In the genomic region with DNA sequence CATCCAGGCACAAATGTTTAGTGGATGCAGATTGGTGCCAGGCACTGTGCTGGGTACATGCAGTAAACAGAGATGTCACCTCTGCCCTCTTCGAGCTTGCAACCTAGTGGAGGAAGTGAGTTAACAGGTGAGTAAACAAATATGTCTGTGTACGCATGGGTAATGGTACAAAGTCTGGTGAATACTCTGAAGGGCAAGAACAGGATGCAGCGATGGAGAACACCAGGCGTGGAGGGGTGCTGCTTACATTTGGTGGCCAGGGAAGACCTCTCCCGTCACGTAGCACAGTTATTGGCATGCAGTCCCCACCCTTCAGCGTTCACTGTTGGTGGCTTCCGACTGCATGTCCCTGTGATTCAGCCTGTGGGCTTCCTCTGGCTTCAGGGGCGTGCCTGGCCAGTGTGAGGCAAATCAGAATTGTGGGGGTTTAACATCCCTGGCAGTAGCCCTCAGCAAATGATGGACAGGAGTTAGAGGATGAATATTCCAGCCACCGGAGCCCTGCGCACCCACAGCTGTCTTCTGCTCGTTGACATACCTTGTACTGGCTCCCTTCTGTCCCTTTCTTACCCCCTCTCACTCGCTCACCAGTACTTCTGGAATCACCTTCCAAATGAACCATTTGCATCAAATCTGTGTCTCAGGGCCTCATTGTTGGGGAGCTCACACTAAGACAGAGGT, we compare ENCODE assay signal across 19 cellular contexts. TPM values are rescaled to one million over a fixed set of nuclear protein-coding genes. Genes with fewer than 3 reads are reported as not detected.
DNase-seq lines count a peak whose midpoint lies in the region; TF ChIP-seq lines count a peak whose summit lies in the region.
"Had no signal": no experiment of that assay in that cellular context is flagged by ENCODE, and none has a peak within 500 bp of the region (broad histone marks: within the 10 kb centered on the region; RNA-seq: fewer than 3 reads in every experiment).

No MANE protein-coding gene starts in this region.

- H3K36me3 ChIP-seq in hepatocyte (replicated peaks; ENCODE audit: insufficient read depth, low read depth) = no peaks in the 10 kb centered on the region
- H3K36me3 ChIP-seq in spleen = no peaks in the 10 kb centered on the region
- H3K36me3 ChIP-seq: left ventricle myocardium inferior, tibial artery had no signal

- no peaks in the 10 kb centered on the region for H4K20me1 ChIP-seq in hepatocyte (ENCODE audit: insufficient read depth, poor library complexity, severe bottlenecking)

- peak; percentile 1 for DNase-seq in DMS153 (lab: John Stamatoyannopoulos, UW)
- DNase-seq in DMS153 treated with DMSO at 0.1 percent for 48 hours (lab: John Stamatoyannopoulos, UW; ENCODE audit: unreplicated experiment) = no peak
- DNase-seq in NCI-H774 (lab: John Stamatoyannopoulos, UW) = peak; percentile 53
- peak; percentile 44 for DNase-seq in hepatocyte (ENCODE audit: low spot score)
- peak; percentile 41 for DNase-seq in spleen
- no peak for DNase-seq in activated T-helper 1 cell treated with anti-CD3 and anti-CD28 coated beads, Interleukin-12 subunit alpha, Interleukin-12 subunit beta, Interleukin-2, Interleukin-4 antibody, amounts not matched to agents 30 ng/mL and 10 ng/mL and 1 ng/mL, durations not matched to agents 14 hours and 24 hours and 36 hours (ENCODE audit: low spot score)
- DNase-seq in HFFc6 = no peak
- no peak for DNase-seq in activated effector memory CD4-positive, alpha-beta T cell treated with Interleukin-2 at 50 U/mL for 16 hours
- DNase-seq: activated CD4-positive, alpha-beta T cell treated with anti-CD3 and anti-CD28 coated beads, Interleukin-2, amount 50 U/mL, for 4 hours; activated T-cell treated with anti-CD3 and anti-CD28 coated beads, Interleukin-2, amount 50 U/mL, for 48 hours; central memory CD4-positive, alpha-beta T cell; EL; left ventricle myocardium inferior; NCI-H446 treated with DMSO at 0.1 percent for 48 hours had no signal

- H3K79me2 ChIP-seq in hepatocyte = no peaks in the 10 kb centered on the region
- H3K79me2 ChIP-seq: parathyroid adenoma had no signal

- no peaks in the 10 kb centered on the region for H3K9me2 ChIP-seq in hepatocyte (replicated peaks; ENCODE audit: insufficient read depth)

- H3K4me1 ChIP-seq in hepatocyte (ENCODE audit: insufficient read depth) (peaks cover 5% of the 10 kb centered on the region), spleen (no peaks in the 10 kb centered on the region)
- H3K4me1 ChIP-seq: left ventricle myocardium inferior, tibial artery had no signal

- H3K27ac ChIP-seq in hepatocyte = no peak overlapping the region
- H3K27ac ChIP-seq in spleen = no peak overlapping the region
- H3K27ac ChIP-seq: 22Rv1, KMS-11, left ventricle myocardium inferior, parathyroid adenoma, skin epidermis, tibial artery had no signal

- H3K9me3 ChIP-seq in hepatocyte (ENCODE audit: low read depth) (no peaks in the 10 kb centered on the region), spleen (no peaks in the 10 kb centered on the region)
- H3K9me3 ChIP-seq: left ventricle myocardium inferior, tibial artery had no signal

- H3K9me3 Mint-ChIP-seq in activated T-helper 1 cell treated with anti-CD3 and anti-CD28 coated beads, Interleukin-12 subunit alpha, Interleukin-12 subunit beta, Interleukin-2, Interleukin-4 antibody, amounts not matched to agents 30 ng/mL and 10 ng/mL and 1 ng/mL, durations not matched to agents 14 hours and 24 hours and 36 hours = no peaks in the 10 kb centered on the region
- no peaks in the 10 kb centered on the region for H3K9me3 Mint-ChIP-seq in HFFc6

- no peak overlapping the region for H3K4me3 Mint-ChIP-seq in activated T-helper 1 cell treated with anti-CD3 and anti-CD28 coated beads, Interleukin-12 subunit alpha, Interleukin-12 subunit beta, Interleukin-2, Interleukin-4 antibody, amounts not matched to agents 30 ng/mL and 10 ng/mL and 1 ng/mL, durations not matched to agents 14 hours and 24 hours and 36 hours
- no peak overlapping the region for H3K4me3 Mint-ChIP-seq in HFFc6

- no peaks in the 10 kb centered on the region for H3K4me1 Mint-ChIP-seq in activated T-helper 1 cell treated with anti-CD3 and anti-CD28 coated beads, Interleukin-12 subunit alpha, Interleukin-12 subunit beta, Interleukin-2, Interleukin-4 antibody, amounts not matched to agents 30 ng/mL and 10 ng/mL and 1 ng/mL, durations not matched to agents 14 hours and 24 hours and 36 hours (ENCODE audit: low read depth)
- H3K4me1 Mint-ChIP-seq in HFFc6 (ENCODE audit: low read depth) = peaks cover 6% of the 10 kb centered on the region

- TF ChIP-seq CTCF in hepatocyte (IDR thresholded peaks at IDR 0.05; ENCODE audit: poor library complexity) (no peak), spleen (IDR thresholded peaks at IDR 0.05 in 8 of 11, conservative IDR thresholded peaks at IDR 0.05 in 3 of 11) (no peak), HFFc6 (IDR thresholded peaks at IDR 0.05) (no peak)

- TF ChIP-seq POLR2A in spleen (IDR thresholded peaks at IDR 0.05) = no peak

- H3K27me3 ChIP-seq in hepatocyte (no peaks in the 10 kb centered on the region), spleen (replicated peaks in 1 of 7) (peaks cover 0 to 16% (median 4%) of the 10 kb centered on the region in 7 donors)

- H3K4me2 ChIP-seq in hepatocyte = no peak overlapping the region
- H3K4me2 ChIP-seq: KMS-11 had no signal

- intact Hi-C loops in spleen (cut with DNase I; ENCODE audit: low total_unique reads) = no loop called here
- intact Hi-C loops in activated T-helper 1 cell treated with anti-CD3 and anti-CD28 coated beads, Interleukin-12 subunit alpha, Interleukin-12 subunit beta, Interleukin-2, Interleukin-4 antibody, amounts not matched to agents 30 ng/mL and 10 ng/mL and 1 ng/mL, durations not matched to agents 14 hours and 24 hours and 36 hours (cut with micrococcal nuclease) = no loop called here

- H3K4me3 ChIP-seq in hepatocyte = no peak overlapping the region
- no peak overlapping the region for H3K4me3 ChIP-seq in spleen
- H3K4me3 ChIP-seq: left ventricle myocardium inferior, skin epidermis, tibial artery had no signal

- H3K27ac Mint-ChIP-seq in activated T-helper 1 cell treated with anti-CD3 and anti-CD28 coated beads, Interleukin-12 subunit alpha, Interleukin-12 subunit beta, Interleukin-2, Interleukin-4 antibody, amounts not matched to agents 30 ng/mL and 10 ng/mL and 1 ng/mL, durations not matched to agents 14 hours and 24 hours and 36 hours = no peak overlapping the region
- no peak overlapping the region for H3K27ac Mint-ChIP-seq in HFFc6

- peaks cover 16% of the 10 kb centered on the region for H3K27me3 Mint-ChIP-seq in activated T-helper 1 cell treated with anti-CD3 and anti-CD28 coated beads, Interleukin-12 subunit alpha, Interleukin-12 subunit beta, Interleukin-2, Interleukin-4 antibody, amounts not matched to agents 30 ng/mL and 10 ng/mL and 1 ng/mL, durations not matched to agents 14 hours and 24 hours and 36 hours (ENCODE audit: insufficient read depth)
- H3K27me3 Mint-ChIP-seq in HFFc6 (ENCODE audit: insufficient read depth) = peaks cover 32% of the 10 kb centered on the region

- no peak overlapping the region for H2AFZ ChIP-seq in hepatocyte
- H2AFZ ChIP-seq: parathyroid adenoma had no signal

- H3K36me3 Mint-ChIP-seq in activated T-helper 1 cell treated with anti-CD3 and anti-CD28 coated beads, Interleukin-12 subunit alpha, Interleukin-12 subunit beta, Interleukin-2, Interleukin-4 antibody, amounts not matched to agents 30 ng/mL and 10 ng/mL and 1 ng/mL, durations not matched to agents 14 hours and 24 hours and 36 hours (ENCODE audit: low read depth) = no peaks in the 10 kb centered on the region
- no peaks in the 10 kb centered on the region for H3K36me3 Mint-ChIP-seq in HFFc6 (ENCODE audit: low read depth)

- WGBS in hepatocyte (ENCODE audit: low lambda C conversion rate, missing lambda C conversion rate) = 72% methylated on average over 13 of the region's 13 CpGs
- 64 to 82% (median 71%) methylated on average over 13 of the region's 13 CpGs for WGBS in spleen, 5 donors

RNA-seq across cellular contexts. Expression of a gene that starts 9.1 kb away (rescaled TPM):
- 8.1 and 8.4 TPM in 2 replicates for total RNA-seq in hepatocyte
- 12.3 and 17.2 TPM in 2 replicates for polyA plus RNA-seq in hepatocyte
- 10 to 100 TPM in 2 of 7 donors, 1 to 10 TPM in 5; 4.2 to 11.2 (median 6.3) TPM for total RNA-seq in spleen
- polyA plus RNA-seq in spleen = 1 to 10 TPM; 2.5 to 6.5 (median 3.3) TPM
- total RNA-seq in activated T-helper 1 cell treated with anti-CD3 and anti-CD28 coated beads, Interleukin-12 subunit alpha, Interleukin-12 subunit beta, Interleukin-2, Interleukin-4 antibody, amounts not matched to agents 30 ng/mL and 10 ng/mL and 1 ng/mL, durations not matched to agents 14 hours and 24 hours and 36 hours = 1.4 and 2.0 TPM in 2 replicates
- 10 to 100 TPM in 2 of 6 experiments, 1 to 10 TPM in 4; 8.0 to 12.4 (median 9.1) TPM for total RNA-seq in HFFc6 (2021; fragmentation: NEBNext Ultra II Directional; extraction: Animal tissue kit (Norgen Biotek cat#: 25700))

RNA-seq across cellular contexts. Expression of a gene that starts 50.9 kb away (rescaled TPM):
- total RNA-seq in hepatocyte = 8.3 and 8.4 TPM in 2 replicates
- polyA plus RNA-seq in hepatocyte = 6.3 and 6.7 TPM in 2 replicates
- total RNA-seq in spleen = 10 to 100 TPM; 49.8 to 76.8 (median 64.2) TPM
- polyA plus RNA-seq in spleen = 10 to 100 TPM; 20.1 to 35.0 (median 23.6) TPM
- 149 and 152 TPM in 2 replicates for total RNA-seq in activated T-helper 1 cell treated with anti-CD3 and anti-CD28 coated beads, Interleukin-12 subunit alpha, Interleukin-12 subunit beta, Interleukin-2, Interleukin-4 antibody, amounts not matched to agents 30 ng/mL and 10 ng/mL and 1 ng/mL, durations not matched to agents 14 hours and 24 hours and 36 hours
- 1 to 10 TPM in 4 of 6 experiments, under 1 TPM in 2; 0.33 to 3.4 (median 3.1) TPM for total RNA-seq in HFFc6 (2021; fragmentation: NEBNext Ultra II Directional; extraction: Animal tissue kit (Norgen Biotek cat#: 25700))

Comparison
In these comparisons a context has a peak if more than half of its experiments do, and no peak if none do; other contexts are left out.
1. DNase-seq: peak in DMS153 (single experiment), NCI-H774 (single experiment), hepatocyte (single experiment) and spleen (single experiment); none in DMS153 treated with DMSO at 0.1 percent for 48 hours (single experiment), activated T-helper 1 cell treated with anti-CD3 and anti-CD28 coated beads, Interleukin-12 subunit alpha, Interleukin-12 subunit beta, Interleukin-2, Interleukin-4 antibody, amounts not matched to agents 30 ng/mL and 10 ng/mL and 1 ng/mL, durations not matched to agents 14 hours and 24 hours and 36 hours (single experiment), HFFc6 (single experiment) and activated effector memory CD4-positive, alpha-beta T cell treated with Interleukin-2 at 50 U/mL for 16 hours (single experiment).